In genomic region chr19:2145831-2146241, GRCh38 we compare ENCODE assay signal across 13 cellular contexts. TPM values are rescaled to one million over a fixed set of nuclear protein-coding genes. Genes with fewer than 3 reads are reported as not detected.
DNase-seq lines count a peak whose midpoint lies in the region; ATAC-seq and TF ChIP-seq lines count a peak whose summit lies in the region.
"Had no signal": no experiment of that assay in that cellular context is flagged by ENCODE, and none has a peak within 500 bp of the region (broad histone marks: within the 10 kb centered on the region; RNA-seq: fewer than 3 reads in every experiment).

No MANE protein-coding gene starts in this region.

- POLR2A ChIA-PET in CD4-positive, alpha-beta T cell (lab: Charles Lee), result interaction anchor here (1.1 kb wide), 1 partner anchor 103 kb away, joined by 3 read pairs; no protein-coding TSS in a partner anchor
- POLR2A ChIA-PET in HEK293 (lab: Yijun Ruan, JAX), result interaction anchor here (0.6 to 1.3 kb wide), 3 partner anchors 14 to 169 kb away, joined by 3 to 4 read pairs (median 4); no protein-coding TSS in a partner anchor

- H3K27me3 ChIP-seq in CD4-positive, alpha-beta T cell (ENCODE audit: control insufficient read depth, insufficient read depth, low read length), result no peaks in the 10 kb centered on the region
- H3K27me3 ChIP-seq: BLaER1 treated with 17β-estradiol and CSF1 and Interleukin-3, amounts not matched to agents 10 nM and 100 nM had no signal

- H3K27ac Mint-ChIP-seq in CD4-positive, alpha-beta T cell, result peak overlapping the region; percentile 47
- H3K27ac Mint-ChIP-seq in natural killer cell treated with Interleukin-12 subunit alpha and Interleukin-12 subunit beta and Interleukin-15 and Interleukin-18, amount 100 ng/mL, for 72 hours, result peak overlapping the region; percentile 57 to 84

- H3K9me3 Mint-ChIP-seq in CD4-positive, alpha-beta T cell, result no peaks in the 10 kb centered on the region
- no peaks in the 10 kb centered on the region for H3K9me3 Mint-ChIP-seq in natural killer cell treated with Interleukin-12 subunit alpha and Interleukin-12 subunit beta and Interleukin-15 and Interleukin-18, amount 100 ng/mL, for 72 hours

- no peak overlapping the region for H3K4me3 ChIP-seq in HEK293 (ENCODE audit: low read depth, low read length)
- H3K4me3 ChIP-seq: BLaER1 treated with 17β-estradiol and CSF1 and Interleukin-3, amounts not matched to agents 10 nM and 100 nM had no signal

- H3K9me3 ChIP-seq in CD4-positive, alpha-beta T cell (ENCODE audit: control insufficient read depth, low read length), result no peaks in the 10 kb centered on the region
- H3K9me3 ChIP-seq in HEK293 (ENCODE audit: control insufficient read depth, insufficient read depth, low read depth, low read length), result no peaks in the 10 kb centered on the region
- H3K9me3 ChIP-seq: BLaER1 treated with 17β-estradiol and CSF1 and Interleukin-3, amounts not matched to agents 10 nM and 100 nM had no signal

- CTCF ChIA-PET in CD4-positive, alpha-beta T cell (lab: Charles Lee), result interaction anchor here (0.9 to 1.1 kb wide), 2 partner anchors 10 to 127 kb away, joined by 3 to 4 read pairs; no protein-coding TSS in a partner anchor
- CTCF ChIA-PET in HEK293 (lab: Yijun Ruan, JAX), result interaction anchor here (1.0 to 1.4 kb wide), 2 partner anchors 77 to 129 kb away, joined by 3 read pairs; no protein-coding TSS in a partner anchor

- H3K27ac ChIP-seq in CD4-positive, alpha-beta T cell (ENCODE audit: low read depth, low read length), result no peak overlapping the region
- H3K27ac ChIP-seq in HEK293 (ENCODE audit: extremely low read depth, low read depth, low read length), result no peak overlapping the region; the same call in 1 of the 2 replicates
- H3K27ac ChIP-seq: KMS-11 had no signal

- H3K4me1 Mint-ChIP-seq in CD4-positive, alpha-beta T cell (ENCODE audit: low read depth), result peaks cover 40% of the 10 kb centered on the region
- peaks cover 23 to 35% of the 10 kb centered on the region in 2 donors for H3K4me1 Mint-ChIP-seq in natural killer cell treated with Interleukin-12 subunit alpha and Interleukin-12 subunit beta and Interleukin-15 and Interleukin-18, amount 100 ng/mL, for 72 hours (ENCODE audit: low read depth in 2 of 2)

- H3K4me3 Mint-ChIP-seq in CD4-positive, alpha-beta T cell, result peak overlapping the region; percentile 79
- H3K4me3 Mint-ChIP-seq in natural killer cell treated with Interleukin-12 subunit alpha and Interleukin-12 subunit beta and Interleukin-15 and Interleukin-18, amount 100 ng/mL, for 72 hours, result no peak overlapping the region

- DNase-seq in CD4-positive, alpha-beta T cell, result peak in 1 of 10 experiments; percentile 21
- DNase-seq in amniotic epithelial cell (ENCODE audit: low read depth) (peak; percentile 14), DMS114 treated with DMSO at 0.1 percent for 48 hours (lab: John Stamatoyannopoulos, UW; ENCODE audit: unreplicated experiment) (no peak), cerebellar nuclear complex (lab: John Stamatoyannopoulos, UW) (no peak), EL (no peak)
- no peak for DNase-seq in natural killer cell treated with Interleukin-12 subunit alpha and Interleukin-12 subunit beta and Interleukin-15 and Interleukin-18, amount 100 ng/mL, for 72 hours (ENCODE audit: low spot score)
- DNase-seq: activated CD8-positive, alpha-beta memory T cell treated with anti-CD3 and anti-CD28 coated beads, Interleukin-2, amount 50 U/mL, for 48 hours; NCI-H1417 treated with DMSO at 0.1 percent for 48 hours; NCI-H446 had no signal

- H3K4me1 ChIP-seq in HEK293 (ENCODE audit: control insufficient read depth, insufficient read depth, low read length), result peaks cover 6% of the 10 kb centered on the region

- no peaks in the 10 kb centered on the region for H3K27me3 Mint-ChIP-seq in CD4-positive, alpha-beta T cell
- no peaks in the 10 kb centered on the region for H3K27me3 Mint-ChIP-seq in natural killer cell treated with Interleukin-12 subunit alpha and Interleukin-12 subunit beta and Interleukin-15 and Interleukin-18, amount 100 ng/mL, for 72 hours

- peaks cover 9% of the 10 kb centered on the region for H3K36me3 Mint-ChIP-seq in CD4-positive, alpha-beta T cell (ENCODE audit: low read depth)
- H3K36me3 Mint-ChIP-seq in natural killer cell treated with Interleukin-12 subunit alpha and Interleukin-12 subunit beta and Interleukin-15 and Interleukin-18, amount 100 ng/mL, for 72 hours, result no peaks in the 10 kb centered on the region

- intact Hi-C loops in CD4-positive, alpha-beta T cell (cut with DNase I, micrococcal nuclease), result no loop called here

- no peak for TF ChIP-seq CTCF in CD4-positive, alpha-beta T cell (IDR thresholded peaks at IDR 0.05)
- TF ChIP-seq CTCF in HEK293 (tag by site-specific recombination; IDR thresholded peaks at IDR 0.05), result no peak

- peaks cover 7 to 46% of the 10 kb centered on the region in 2 experiments; a peak in 2 of 3 replicates for H3K36me3 ChIP-seq in HEK293 (ENCODE audit: control insufficient read depth in 2 of 2, insufficient read depth in 1 of 2, low read length in 2 of 2)

- ATAC-seq in CD4-positive, alpha-beta T cell (ENCODE audit: poor library complexity), result peak; percentile 64
- ATAC-seq in natural killer cell treated with Interleukin-12 subunit alpha and Interleukin-12 subunit beta and Interleukin-15 and Interleukin-18, amount 100 ng/mL, for 72 hours, result peak in 1 of 2 donors; percentile 14
- no peak for ATAC-seq in GM21576 (IDR thresholded peaks at IDR 0.05; ENCODE audit: unreplicated experiment)

TF ChIP-seq in HEK293, 187 proteins besides CTCF, POLR2A, EP300 and RAD21:
- peak; percentile 93 for TF ChIP-seq REST (tag by site-specific recombination; IDR thresholded peaks at IDR 0.05)
- TF ChIP-seq ZFHX2 (tag by site-specific recombination; conservative IDR thresholded peaks at IDR 0.05), result peak; percentile 92
- no peak for TF ChIP-seq ZNF37A (tag by site-specific recombination; IDR thresholded peaks at IDR 0.05)
- TF ChIP-seq ZNF391 (tag by site-specific recombination; IDR thresholded peaks at IDR 0.05; ENCODE audit: borderline replicate concordance, low read depth), result no peak
- peak; percentile 77 for TF ChIP-seq ZIC2 (tag by site-specific recombination; IDR thresholded peaks at IDR 0.05)
- peak; percentile 20; the same call in 1 of the 2 replicates for TF ChIP-seq GLIS1 (tag by site-specific recombination; IDR thresholded peaks at IDR 0.05)
- peak; percentile 90 for TF ChIP-seq EGR2 (tag by site-specific recombination; IDR thresholded peaks at IDR 0.05; ENCODE audit: low read depth)

RNA-seq across cellular contexts. Expression of gene AP3D1, which starts 5.5 kb away (rescaled TPM):
- total RNA-seq in CD4-positive, alpha-beta T cell, result 10 to 100 TPM; 41.8 to 41.9 TPM
- 100 to 1,000 TPM; 126 to 191 TPM for total RNA-seq in natural killer cell treated with Interleukin-12 subunit alpha and Interleukin-12 subunit beta and Interleukin-15 and Interleukin-18, amount 100 ng/mL, for 72 hours

RNA-seq across cellular contexts. Expression of gene DOT1L, which starts 17.9 kb away (rescaled TPM):
- total RNA-seq in CD4-positive, alpha-beta T cell, result 10 to 100 TPM; 20.9 to 24.8 TPM
- 100 to 1,000 TPM; 108 to 190 TPM for total RNA-seq in natural killer cell treated with Interleukin-12 subunit alpha and Interleukin-12 subunit beta and Interleukin-15 and Interleukin-18, amount 100 ng/mL, for 72 hours

RNA-seq across cellular contexts. Expression of gene IZUMO4, which starts 49.1 kb away (rescaled TPM):
- total RNA-seq in CD4-positive, alpha-beta T cell, result 10 to 100 TPM; 17.4 to 17.9 TPM
- total RNA-seq in natural killer cell treated with Interleukin-12 subunit alpha and Interleukin-12 subunit beta and Interleukin-15 and Interleukin-18, amount 100 ng/mL, for 72 hours, result 1 to 10 TPM; 5.7 to 5.9 TPM

RNA-seq across cellular contexts. Expression of gene MOB3A, which starts 49.7 kb away (rescaled TPM):
- 10 to 100 TPM; 96.4 to 97.3 TPM for total RNA-seq in CD4-positive, alpha-beta T cell
- 100 to 1,000 TPM; 180 to 212 TPM for total RNA-seq in natural killer cell treated with Interleukin-12 subunit alpha and Interleukin-12 subunit beta and Interleukin-15 and Interleukin-18, amount 100 ng/mL, for 72 hours

Comparison
In these comparisons a context has a peak if more than half of its experiments do, and no peak if none do; other contexts are left out.
1. RNA of gene DOT1L, which starts 17.9 kb away (total RNA-seq): 108 to 190 TPM in natural killer cell treated with Interleukin-12 subunit alpha and Interleukin-12 subunit beta and Interleukin-15 and Interleukin-18, amount 100 ng/mL, for 72 hours; 20.9 to 24.8 TPM in CD4-positive, alpha-beta T cell; every median in the first group is over 4 times any median in the second.